23 cellular contexts compared by ENCODE assay signal in the genomic region with DNA sequence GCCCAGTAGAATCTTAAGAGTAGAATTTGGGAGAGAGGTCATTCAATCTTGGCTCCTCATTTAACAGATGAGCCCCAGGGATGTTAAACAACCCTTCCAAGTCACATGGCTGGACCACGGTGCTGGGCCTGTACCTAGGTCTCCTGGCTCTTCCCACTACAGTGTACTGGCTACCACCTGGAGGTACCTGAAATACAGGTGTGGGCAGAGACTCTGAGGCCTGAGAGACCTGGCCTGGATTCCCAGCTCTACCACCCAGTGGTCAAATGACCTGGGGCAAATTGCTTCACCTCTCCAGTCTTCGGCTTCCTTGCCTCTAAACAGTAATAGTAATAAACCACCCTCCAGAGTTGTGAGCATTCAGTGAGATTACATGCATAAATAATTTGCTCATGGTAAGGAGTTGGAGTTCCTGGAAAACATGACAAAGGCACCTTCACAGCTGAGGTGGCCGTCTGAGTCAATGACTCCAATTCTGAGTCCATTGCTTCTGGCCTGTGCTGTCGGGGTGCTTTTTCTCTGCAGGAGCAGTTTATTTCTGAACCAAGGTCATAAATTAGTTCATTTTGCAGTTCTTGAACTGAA.
"Had no signal": no experiment of that assay in that cellular context is flagged by ENCODE, and none has a peak within 500 bp of the region (broad histone marks: within the 10 kb centered on the region; RNA-seq: fewer than 3 reads in every experiment).

No MANE protein-coding gene starts in this region.

- ATAC-seq: effector memory CD8-positive, alpha-beta T cell; left ventricle myocardium superior; mucosa of descending colon; sciatic nerve; stimulated activated memory B cell treated with anti-CD40 and anti-IgM and Interleukin-4, amounts not matched to agents 10 μg/mL and 1 μg/mL and 100 μg/mL, for 72 hours had no signal

- H3K4me3 Mint-ChIP-seq: effector memory CD8-positive, alpha-beta T cell; memory B cell; naive B cell; neural crest cell; stimulated activated memory B cell treated with anti-CD40 and anti-IgM and Interleukin-4, amounts not matched to agents 10 μg/mL and 1 μg/mL and 100 μg/mL, for 72 hours; type B pancreatic cell had no signal

- H3K4me3 ChIP-seq: cardiac muscle cell, mucosa of descending colon, prostate gland, smooth muscle cell, testis had no signal

- H3K27me3 Mint-ChIP-seq: effector memory CD8-positive, alpha-beta T cell; memory B cell; naive B cell; stimulated activated memory B cell treated with anti-CD40 and anti-IgM and Interleukin-4, amounts not matched to agents 10 μg/mL and 1 μg/mL and 100 μg/mL, for 72 hours; type B pancreatic cell had no signal

- H3K27me3 ChIP-seq: cardiac muscle cell, testis had no signal

- H3K36me3 ChIP-seq: prostate gland had no signal

- H3K27ac ChIP-seq: cardiac muscle cell, prostate gland, testis, WERI-Rb-1 had no signal

- H3K4me2 ChIP-seq: smooth muscle cell had no signal

- H3K27ac Mint-ChIP-seq: effector memory CD8-positive, alpha-beta T cell; memory B cell; stimulated activated memory B cell treated with anti-CD40 and anti-IgM and Interleukin-4, amounts not matched to agents 10 μg/mL and 1 μg/mL and 100 μg/mL, for 72 hours; type B pancreatic cell had no signal

- H3K9me3 ChIP-seq: mucosa of descending colon, prostate gland, testis had no signal

- H3K9me3 Mint-ChIP-seq: effector memory CD8-positive, alpha-beta T cell; memory B cell; naive B cell; neural crest cell; stimulated activated memory B cell treated with anti-CD40 and anti-IgM and Interleukin-4, amounts not matched to agents 10 μg/mL and 1 μg/mL and 100 μg/mL, for 72 hours; type B pancreatic cell had no signal

- DNase-seq: activated CD8-positive, alpha-beta memory T cell treated with anti-CD3 and anti-CD28 coated beads for 24 hours; activated CD8-positive, alpha-beta memory T cell treated with anti-CD3 and anti-CD28 coated beads, Interleukin-2, amount 50 U/mL, for 48 hours; activated effector memory CD4-positive, alpha-beta T cell treated with Interleukin-2 at 50 U/mL for 16 hours; activated naive CD4-positive, alpha-beta T cell treated with anti-CD3 and anti-CD28 coated beads, Interleukin-2, amount 50 U/mL, for 16 hours; activated T-cell treated with anti-CD3 and anti-CD28 coated beads, Interleukin-2, amount 50 U/mL, for 48 hours; dermis blood vessel endothelial cell; effector memory CD8-positive, alpha-beta T cell; hypothalamus; islet precursor cell; left ventricle myocardium superior; mucosa of descending colon; naive B cell; stimulated activated CD4-positive, alpha-beta T cell treated with anti-CD3 and anti-CD28 coated beads, Interleukin-4, amount 100 ng/mL, for 4 hours; testis; WERI-Rb-1 had no signal
